In genomic region chr18:23828426-23828825, GRCh38 we compare ENCODE assay signal across 8 cellular contexts.
DNase-seq lines count a peak whose midpoint lies in the region; ATAC-seq and TF ChIP-seq lines count a peak whose summit lies in the region.

No MANE protein-coding gene starts in this region.

- H3K27me3 ChIP-seq in CD8-positive, alpha-beta T cell (ENCODE audit: insufficient read depth, low read length), result no peaks in the 10 kb centered on the region

- intact Hi-C loops in CD8-positive, alpha-beta T cell (cut with DNase I, micrococcal nuclease), result loop anchor here (2.0 to 5.0 kb wide), 3 partner anchors 38 to 189 kb away; no protein-coding TSS in a partner anchor

- peaks cover 12% of the 10 kb centered on the region for H3K4me1 ChIP-seq in CD8-positive, alpha-beta T cell (ENCODE audit: insufficient read depth, low read length)

- no peaks in the 10 kb centered on the region for H3K9me3 ChIP-seq in CD8-positive, alpha-beta T cell (ENCODE audit: low read length)

- H3K4me3 Mint-ChIP-seq in CD8-positive, alpha-beta T cell, result no peak overlapping the region

- H3K27ac ChIP-seq in CD8-positive, alpha-beta T cell (ENCODE audit: low read depth, low read length), result peak overlapping the region; percentile 32

- ATAC-seq in CD8-positive, alpha-beta T cell, result peak; percentile 98
- ATAC-seq in GM19324 (IDR thresholded peaks at IDR 0.05; ENCODE audit: low FRiP score, unreplicated experiment) (peak; percentile 55), HG03354 (IDR thresholded peaks at IDR 0.05; ENCODE audit: poor library complexity, severe bottlenecking, unreplicated experiment) (peak; percentile 96)

- DNase-seq in CD8-positive, alpha-beta T cell, result peak in 6 of 7 experiments; percentile 25 to 69 (median 46)
- peak in 4 of 5 donors; percentile 22 to 88 (median 36) for DNase-seq in T-helper 1 cell
- DNase-seq in epithelial cell of esophagus (ENCODE audit: low read depth), result peak; percentile 84
- peak; percentile 31 for DNase-seq in stimulated activated naive CD4-positive, alpha-beta T cell treated with Interleukin-2 at 50 U/mL for 16 hours (lab: John Stamatoyannopoulos, UW)
- no peak for DNase-seq in GM19240 (ENCODE audit: insufficient read length, low spot score)
- DNase-seq in NCI-H510A (lab: John Stamatoyannopoulos, UW), result no peak

- H3K4me3 ChIP-seq in CD8-positive, alpha-beta T cell (ENCODE audit: low read depth, low read length), result no peak overlapping the region
- H3K4me3 ChIP-seq in epithelial cell of esophagus (ENCODE audit: low read length), result no peak overlapping the region

- TF ChIP-seq CTCF in CD8-positive, alpha-beta T cell (IDR thresholded peaks at IDR 0.05), result no peak
- no peak for TF ChIP-seq CTCF in epithelial cell of esophagus (IDR thresholded peaks at IDR 0.05; ENCODE audit: insufficient read depth, low read depth, low read length, missing control alignments)

- peak overlapping the region; percentile 56 for H3K27ac Mint-ChIP-seq in CD8-positive, alpha-beta T cell

- H3K27me3 Mint-ChIP-seq in CD8-positive, alpha-beta T cell (ENCODE audit: low read depth), result peaks cover under 1% of the 10 kb centered on the region

- H3K36me3 ChIP-seq in CD8-positive, alpha-beta T cell (ENCODE audit: insufficient read depth, low read length), result no peaks in the 10 kb centered on the region

- CTCF ChIA-PET in CD8-positive, alpha-beta T cell (lab: Charles Lee), result interaction anchor here (0.6 to 1.9 kb wide), 6 partner anchors 10 to 683 kb away, joined by 3 to 9 read pairs (median 5); no protein-coding TSS in a partner anchor

- H3K4me1 Mint-ChIP-seq in CD8-positive, alpha-beta T cell (ENCODE audit: low read depth), result peaks cover 17% of the 10 kb centered on the region

- no peaks in the 10 kb centered on the region for H3K9me3 Mint-ChIP-seq in CD8-positive, alpha-beta T cell

- H3K36me3 Mint-ChIP-seq in CD8-positive, alpha-beta T cell, result no peaks in the 10 kb centered on the region

- POLR2A ChIA-PET in CD8-positive, alpha-beta T cell (lab: Charles Lee), result no interaction called here

Comparison
In these comparisons a context has a peak if more than half of its experiments do, and no peak if none do; other contexts are left out.
1. DNase-seq: peak in CD8-positive, alpha-beta T cell (6 of 7), T-helper 1 cell (4 of 5), epithelial cell of esophagus (single experiment) and stimulated activated naive CD4-positive, alpha-beta T cell treated with Interleukin-2 at 50 U/mL for 16 hours (single experiment); none in GM19240 (single experiment) and NCI-H510A (single experiment).
2. Peak in every context shown above with its lines, with median percentiles within 50 percentile points of each other: ATAC-seq.